In the genomic region with DNA sequence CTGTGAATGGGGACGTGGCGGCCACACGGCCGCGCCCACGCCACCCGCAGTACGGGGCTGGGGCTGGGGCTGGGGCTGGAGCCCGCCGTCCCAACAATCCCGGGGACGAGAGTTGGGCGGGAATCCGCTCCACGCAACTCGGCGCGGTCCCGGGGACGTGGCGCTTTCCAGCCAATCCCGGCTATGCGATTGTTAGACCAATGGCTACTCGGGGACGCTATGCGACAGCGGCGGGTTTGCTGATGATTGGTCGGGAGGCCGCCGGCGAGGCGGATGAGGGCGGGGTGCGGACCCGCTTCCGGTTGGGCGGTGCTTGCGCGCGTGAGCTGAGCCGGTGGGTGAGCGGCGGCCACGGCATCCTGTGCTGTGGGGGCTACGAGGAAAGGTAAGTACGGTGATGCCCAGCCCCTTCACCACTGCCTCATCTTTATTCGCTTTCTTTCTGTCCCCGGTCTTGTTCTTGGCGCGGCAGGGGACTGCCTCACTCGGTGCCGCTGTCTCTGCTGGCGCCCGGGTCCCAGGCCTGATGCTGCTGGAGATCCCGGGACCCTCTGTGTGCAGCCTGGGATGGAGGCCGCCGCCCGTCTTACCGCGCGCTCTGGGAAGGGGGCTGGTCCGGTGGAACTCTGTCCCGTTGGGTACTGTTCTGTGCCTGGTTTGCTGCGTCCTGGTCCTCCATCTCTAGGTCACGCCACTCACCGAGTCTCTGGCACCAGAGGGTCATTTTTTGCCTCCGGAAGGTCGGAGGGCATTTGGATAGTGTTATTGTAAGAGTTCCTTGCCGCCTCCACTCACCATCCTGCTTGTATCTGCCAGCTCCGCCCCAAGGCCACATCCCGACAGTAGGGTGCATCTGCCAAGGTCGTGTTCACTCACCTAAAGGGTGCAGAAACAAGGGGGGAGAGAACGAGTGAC, we compare ENCODE assay signal across 1 cellular context.
TF ChIP-seq lines count a peak whose summit lies in the region.

A gene (plus strand): TSS at position 312 of the 915 bp plus-strand sequence. CDS start 9,225 bp downstream, outside the sequence.

TF ChIP-seq in HepG2, 621 proteins besides CTCF, POLR2A, EP300 and RAD21 (continued from another document and continues in another):
- TF ChIP-seq, protein P1, sequence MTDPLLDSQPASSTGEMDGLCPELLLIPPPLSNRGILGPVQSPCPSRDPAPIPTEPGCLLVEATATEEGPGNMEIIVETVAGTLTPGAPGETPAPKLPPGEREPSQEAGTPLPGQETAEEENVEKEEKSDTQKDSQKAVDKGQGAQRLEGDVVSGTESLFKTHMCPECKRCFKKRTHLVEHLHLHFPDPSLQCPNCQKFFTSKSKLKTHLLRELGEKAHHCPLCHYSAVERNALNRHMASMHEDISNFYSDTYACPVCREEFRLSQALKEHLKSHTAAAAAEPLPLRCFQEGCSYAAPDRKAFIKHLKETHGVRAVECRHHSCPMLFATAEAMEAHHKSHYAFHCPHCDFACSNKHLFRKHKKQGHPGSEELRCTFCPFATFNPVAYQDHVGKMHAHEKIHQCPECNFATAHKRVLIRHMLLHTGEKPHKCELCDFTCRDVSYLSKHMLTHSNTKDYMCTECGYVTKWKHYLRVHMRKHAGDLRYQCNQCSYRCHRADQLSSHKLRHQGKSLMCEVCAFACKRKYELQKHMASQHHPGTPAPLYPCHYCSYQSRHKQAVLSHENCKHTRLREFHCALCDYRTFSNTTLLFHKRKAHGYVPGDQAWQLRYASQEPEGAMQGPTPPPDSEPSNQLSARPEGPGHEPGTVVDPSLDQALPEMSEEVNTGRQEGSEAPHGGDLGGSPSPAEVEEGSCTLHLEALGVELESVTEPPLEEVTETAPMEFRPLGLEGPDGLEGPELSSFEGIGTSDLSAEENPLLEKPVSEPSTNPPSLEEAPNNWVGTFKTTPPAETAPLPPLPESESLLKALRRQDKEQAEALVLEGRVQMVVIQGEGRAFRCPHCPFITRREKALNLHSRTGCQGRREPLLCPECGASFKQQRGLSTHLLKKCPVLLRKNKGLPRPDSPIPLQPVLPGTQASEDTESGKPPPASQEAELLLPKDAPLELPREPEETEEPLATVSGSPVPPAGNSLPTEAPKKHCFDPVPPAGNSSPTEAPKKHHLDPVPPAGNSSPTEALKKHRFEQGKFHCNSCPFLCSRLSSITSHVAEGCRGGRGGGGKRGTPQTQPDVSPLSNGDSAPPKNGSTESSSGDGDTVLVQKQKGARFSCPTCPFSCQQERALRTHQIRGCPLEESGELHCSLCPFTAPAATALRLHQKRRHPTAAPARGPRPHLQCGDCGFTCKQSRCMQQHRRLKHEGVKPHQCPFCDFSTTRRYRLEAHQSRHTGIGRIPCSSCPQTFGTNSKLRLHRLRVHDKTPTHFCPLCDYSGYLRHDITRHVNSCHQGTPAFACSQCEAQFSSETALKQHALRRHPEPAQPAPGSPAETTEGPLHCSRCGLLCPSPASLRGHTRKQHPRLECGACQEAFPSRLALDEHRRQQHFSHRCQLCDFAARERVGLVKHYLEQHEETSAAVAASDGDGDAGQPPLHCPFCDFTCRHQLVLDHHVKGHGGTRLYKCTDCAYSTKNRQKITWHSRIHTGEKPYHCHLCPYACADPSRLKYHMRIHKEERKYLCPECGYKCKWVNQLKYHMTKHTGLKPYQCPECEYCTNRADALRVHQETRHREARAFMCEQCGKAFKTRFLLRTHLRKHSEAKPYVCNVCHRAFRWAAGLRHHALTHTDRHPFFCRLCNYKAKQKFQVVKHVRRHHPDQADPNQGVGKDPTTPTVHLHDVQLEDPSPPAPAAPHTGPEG (CRISPR knock-in tag; IDR thresholded peaks at IDR 0.05) = peak; percentile 47; the same call in 1 of the 2 replicates
- no peak for TF ChIP-seq ZBTB3 (CRISPR knock-in tag; IDR thresholded peaks at IDR 0.05; ENCODE audit: borderline replicate concordance, low read depth)
- no peak for TF ChIP-seq MED8 (CRISPR knock-in tag; IDR thresholded peaks at IDR 0.05; ENCODE audit: insufficient replicate concordance)
- TF ChIP-seq, protein P2, sequence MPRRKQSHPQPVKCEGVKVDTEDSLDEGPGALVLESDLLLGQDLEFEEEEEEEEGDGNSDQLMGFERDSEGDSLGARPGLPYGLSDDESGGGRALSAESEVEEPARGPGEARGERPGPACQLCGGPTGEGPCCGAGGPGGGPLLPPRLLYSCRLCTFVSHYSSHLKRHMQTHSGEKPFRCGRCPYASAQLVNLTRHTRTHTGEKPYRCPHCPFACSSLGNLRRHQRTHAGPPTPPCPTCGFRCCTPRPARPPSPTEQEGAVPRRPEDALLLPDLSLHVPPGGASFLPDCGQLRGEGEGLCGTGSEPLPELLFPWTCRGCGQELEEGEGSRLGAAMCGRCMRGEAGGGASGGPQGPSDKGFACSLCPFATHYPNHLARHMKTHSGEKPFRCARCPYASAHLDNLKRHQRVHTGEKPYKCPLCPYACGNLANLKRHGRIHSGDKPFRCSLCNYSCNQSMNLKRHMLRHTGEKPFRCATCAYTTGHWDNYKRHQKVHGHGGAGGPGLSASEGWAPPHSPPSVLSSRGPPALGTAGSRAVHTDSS (CRISPR knock-in tag; conservative IDR thresholded peaks at IDR 0.05) = no peak
- no peak for TF ChIP-seq ZNF33A (CRISPR knock-in tag; IDR thresholded peaks at IDR 0.05; ENCODE audit: borderline replicate concordance)
- TF ChIP-seq ZFY (CRISPR knock-in tag; IDR thresholded peaks at IDR 0.05) = peak; percentile 91
- TF ChIP-seq, protein P3, sequence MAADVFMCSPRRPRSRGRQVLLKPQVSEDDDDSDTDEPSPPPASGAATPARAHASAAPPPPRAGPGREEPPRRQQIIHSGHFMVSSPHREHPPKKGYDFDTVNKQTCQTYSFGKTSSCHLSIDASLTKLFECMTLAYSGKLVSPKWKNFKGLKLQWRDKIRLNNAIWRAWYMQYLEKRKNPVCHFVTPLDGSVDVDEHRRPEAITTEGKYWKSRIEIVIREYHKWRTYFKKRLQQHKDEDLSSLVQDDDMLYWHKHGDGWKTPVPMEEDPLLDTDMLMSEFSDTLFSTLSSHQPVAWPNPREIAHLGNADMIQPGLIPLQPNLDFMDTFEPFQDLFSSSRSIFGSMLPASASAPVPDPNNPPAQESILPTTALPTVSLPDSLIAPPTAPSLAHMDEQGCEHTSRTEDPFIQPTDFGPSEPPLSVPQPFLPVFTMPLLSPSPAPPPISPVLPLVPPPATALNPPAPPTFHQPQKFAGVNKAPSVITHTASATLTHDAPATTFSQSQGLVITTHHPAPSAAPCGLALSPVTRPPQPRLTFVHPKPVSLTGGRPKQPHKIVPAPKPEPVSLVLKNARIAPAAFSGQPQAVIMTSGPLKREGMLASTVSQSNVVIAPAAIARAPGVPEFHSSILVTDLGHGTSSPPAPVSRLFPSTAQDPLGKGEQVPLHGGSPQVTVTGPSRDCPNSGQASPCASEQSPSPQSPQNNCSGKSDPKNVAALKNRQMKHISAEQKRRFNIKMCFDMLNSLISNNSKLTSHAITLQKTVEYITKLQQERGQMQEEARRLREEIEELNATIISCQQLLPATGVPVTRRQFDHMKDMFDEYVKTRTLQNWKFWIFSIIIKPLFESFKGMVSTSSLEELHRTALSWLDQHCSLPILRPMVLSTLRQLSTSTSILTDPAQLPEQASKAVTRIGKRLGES (CRISPR knock-in tag; IDR thresholded peaks at IDR 0.05; ENCODE audit: borderline replicate concordance) = no peak
- no peak for TF ChIP-seq SCMH1 (CRISPR knock-in tag; IDR thresholded peaks at IDR 0.05; ENCODE audit: borderline replicate concordance)
- no peak for TF ChIP-seq SKI (IDR thresholded peaks at IDR 0.05; ENCODE audit: partially characterized antibody)
- TF ChIP-seq ZNF670 (CRISPR knock-in tag; IDR thresholded peaks at IDR 0.05; ENCODE audit: borderline replicate concordance) = no peak; the same call in 1 of the 2 replicates
- TF ChIP-seq ZNF556 (CRISPR knock-in tag; IDR thresholded peaks at IDR 0.05; ENCODE audit: borderline replicate concordance) = peak; percentile 42; the same call in 1 of the 2 replicates
- peak; percentile 77 for TF ChIP-seq ASH2L (IDR thresholded peaks at IDR 0.05; ENCODE audit: insufficient read length, low read depth, low read length)
- TF ChIP-seq, protein P4, sequence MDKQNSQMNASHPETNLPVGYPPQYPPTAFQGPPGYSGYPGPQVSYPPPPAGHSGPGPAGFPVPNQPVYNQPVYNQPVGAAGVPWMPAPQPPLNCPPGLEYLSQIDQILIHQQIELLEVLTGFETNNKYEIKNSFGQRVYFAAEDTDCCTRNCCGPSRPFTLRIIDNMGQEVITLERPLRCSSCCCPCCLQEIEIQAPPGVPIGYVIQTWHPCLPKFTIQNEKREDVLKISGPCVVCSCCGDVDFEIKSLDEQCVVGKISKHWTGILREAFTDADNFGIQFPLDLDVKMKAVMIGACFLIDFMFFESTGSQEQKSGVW (CRISPR knock-in tag; IDR thresholded peaks at IDR 0.05; ENCODE audit: borderline replicate concordance) = peak; percentile 88; the same call in 1 of the 2 replicates
- no peak for TF ChIP-seq RAD51 (IDR thresholded peaks at IDR 0.05; ENCODE audit: borderline replicate concordance)
- 0 out of 2 replicates have a peak, but pooled peaks have one; percentile 24 for TF ChIP-seq ZNF317 (CRISPR knock-in tag; IDR thresholded peaks at IDR 0.05)
- TF ChIP-seq, protein P5, sequence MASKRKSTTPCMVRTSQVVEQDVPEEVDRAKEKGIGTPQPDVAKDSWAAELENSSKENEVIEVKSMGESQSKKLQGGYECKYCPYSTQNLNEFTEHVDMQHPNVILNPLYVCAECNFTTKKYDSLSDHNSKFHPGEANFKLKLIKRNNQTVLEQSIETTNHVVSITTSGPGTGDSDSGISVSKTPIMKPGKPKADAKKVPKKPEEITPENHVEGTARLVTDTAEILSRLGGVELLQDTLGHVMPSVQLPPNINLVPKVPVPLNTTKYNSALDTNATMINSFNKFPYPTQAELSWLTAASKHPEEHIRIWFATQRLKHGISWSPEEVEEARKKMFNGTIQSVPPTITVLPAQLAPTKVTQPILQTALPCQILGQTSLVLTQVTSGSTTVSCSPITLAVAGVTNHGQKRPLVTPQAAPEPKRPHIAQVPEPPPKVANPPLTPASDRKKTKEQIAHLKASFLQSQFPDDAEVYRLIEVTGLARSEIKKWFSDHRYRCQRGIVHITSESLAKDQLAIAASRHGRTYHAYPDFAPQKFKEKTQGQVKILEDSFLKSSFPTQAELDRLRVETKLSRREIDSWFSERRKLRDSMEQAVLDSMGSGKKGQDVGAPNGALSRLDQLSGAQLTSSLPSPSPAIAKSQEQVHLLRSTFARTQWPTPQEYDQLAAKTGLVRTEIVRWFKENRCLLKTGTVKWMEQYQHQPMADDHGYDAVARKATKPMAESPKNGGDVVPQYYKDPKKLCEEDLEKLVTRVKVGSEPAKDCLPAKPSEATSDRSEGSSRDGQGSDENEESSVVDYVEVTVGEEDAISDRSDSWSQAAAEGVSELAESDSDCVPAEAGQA (IDR thresholded peaks at IDR 0.05; ENCODE audit: low read depth) = no peak
- TF ChIP-seq, protein P5 (CRISPR knock-in tag; IDR thresholded peaks at IDR 0.05; ENCODE audit: borderline replicate concordance) = 0 out of 2 replicates have a peak, but pooled peaks have one; percentile 45
- TF ChIP-seq ZNF772 (CRISPR knock-in tag; IDR thresholded peaks at IDR 0.05) = no peak
- no peak for TF ChIP-seq KDM6A (CRISPR knock-in tag; IDR thresholded peaks at IDR 0.05; ENCODE audit: low read depth)
- no peak for TF ChIP-seq HNF4A (CRISPR knock-in tag; IDR thresholded peaks at IDR 0.05)
- no peak for TF ChIP-seq ZNF780A (CRISPR knock-in tag; IDR thresholded peaks at IDR 0.05)
- TF ChIP-seq, protein P6, sequence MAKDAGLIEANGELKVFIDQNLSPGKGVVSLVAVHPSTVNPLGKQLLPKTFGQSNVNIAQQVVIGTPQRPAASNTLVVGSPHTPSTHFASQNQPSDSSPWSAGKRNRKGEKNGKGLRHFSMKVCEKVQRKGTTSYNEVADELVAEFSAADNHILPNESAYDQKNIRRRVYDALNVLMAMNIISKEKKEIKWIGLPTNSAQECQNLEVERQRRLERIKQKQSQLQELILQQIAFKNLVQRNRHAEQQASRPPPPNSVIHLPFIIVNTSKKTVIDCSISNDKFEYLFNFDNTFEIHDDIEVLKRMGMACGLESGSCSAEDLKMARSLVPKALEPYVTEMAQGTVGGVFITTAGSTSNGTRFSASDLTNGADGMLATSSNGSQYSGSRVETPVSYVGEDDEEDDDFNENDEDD (CRISPR knock-in tag; IDR thresholded peaks at IDR 0.05; ENCODE audit: borderline replicate concordance) = peak; percentile 97
- TF ChIP-seq KLF16 (CRISPR knock-in tag; IDR thresholded peaks at IDR 0.05) = peak in 1 of 2 experiments; percentile 60; a peak in 1 of 4 replicates
- TF ChIP-seq, protein P7, sequence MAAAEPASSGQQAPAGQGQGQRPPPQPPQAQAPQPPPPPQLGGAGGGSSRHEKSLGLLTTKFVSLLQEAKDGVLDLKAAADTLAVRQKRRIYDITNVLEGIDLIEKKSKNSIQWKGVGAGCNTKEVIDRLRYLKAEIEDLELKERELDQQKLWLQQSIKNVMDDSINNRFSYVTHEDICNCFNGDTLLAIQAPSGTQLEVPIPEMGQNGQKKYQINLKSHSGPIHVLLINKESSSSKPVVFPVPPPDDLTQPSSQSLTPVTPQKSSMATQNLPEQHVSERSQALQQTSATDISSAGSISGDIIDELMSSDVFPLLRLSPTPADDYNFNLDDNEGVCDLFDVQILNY (CRISPR knock-in tag; conservative IDR thresholded peaks at IDR 0.05) = no peak; the same call in 1 of the 2 replicates
- TF ChIP-seq, protein P8, sequence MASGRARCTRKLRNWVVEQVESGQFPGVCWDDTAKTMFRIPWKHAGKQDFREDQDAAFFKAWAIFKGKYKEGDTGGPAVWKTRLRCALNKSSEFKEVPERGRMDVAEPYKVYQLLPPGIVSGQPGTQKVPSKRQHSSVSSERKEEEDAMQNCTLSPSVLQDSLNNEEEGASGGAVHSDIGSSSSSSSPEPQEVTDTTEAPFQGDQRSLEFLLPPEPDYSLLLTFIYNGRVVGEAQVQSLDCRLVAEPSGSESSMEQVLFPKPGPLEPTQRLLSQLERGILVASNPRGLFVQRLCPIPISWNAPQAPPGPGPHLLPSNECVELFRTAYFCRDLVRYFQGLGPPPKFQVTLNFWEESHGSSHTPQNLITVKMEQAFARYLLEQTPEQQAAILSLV (CRISPR knock-in tag; IDR thresholded peaks at IDR 0.05; ENCODE audit: borderline replicate concordance) = peak; percentile 91
- TF ChIP-seq ZNF773 (CRISPR knock-in tag; IDR thresholded peaks at IDR 0.05; ENCODE audit: borderline replicate concordance) = 0 out of 2 replicates have a peak, but pooled peaks have one; percentile 59
- TF ChIP-seq GTF3A (CRISPR knock-in tag; conservative IDR thresholded peaks at IDR 0.05) = no peak
- TF ChIP-seq ZNF143 (CRISPR knock-in tag; IDR thresholded peaks at IDR 0.05) = peak; percentile 37; the same call in 1 of the 2 replicates
- TF ChIP-seq ZNF296 (CRISPR knock-in tag; conservative IDR thresholded peaks at IDR 0.05) = no peak
